ENCODE assay signal across 19 cellular contexts in the genomic region with DNA sequence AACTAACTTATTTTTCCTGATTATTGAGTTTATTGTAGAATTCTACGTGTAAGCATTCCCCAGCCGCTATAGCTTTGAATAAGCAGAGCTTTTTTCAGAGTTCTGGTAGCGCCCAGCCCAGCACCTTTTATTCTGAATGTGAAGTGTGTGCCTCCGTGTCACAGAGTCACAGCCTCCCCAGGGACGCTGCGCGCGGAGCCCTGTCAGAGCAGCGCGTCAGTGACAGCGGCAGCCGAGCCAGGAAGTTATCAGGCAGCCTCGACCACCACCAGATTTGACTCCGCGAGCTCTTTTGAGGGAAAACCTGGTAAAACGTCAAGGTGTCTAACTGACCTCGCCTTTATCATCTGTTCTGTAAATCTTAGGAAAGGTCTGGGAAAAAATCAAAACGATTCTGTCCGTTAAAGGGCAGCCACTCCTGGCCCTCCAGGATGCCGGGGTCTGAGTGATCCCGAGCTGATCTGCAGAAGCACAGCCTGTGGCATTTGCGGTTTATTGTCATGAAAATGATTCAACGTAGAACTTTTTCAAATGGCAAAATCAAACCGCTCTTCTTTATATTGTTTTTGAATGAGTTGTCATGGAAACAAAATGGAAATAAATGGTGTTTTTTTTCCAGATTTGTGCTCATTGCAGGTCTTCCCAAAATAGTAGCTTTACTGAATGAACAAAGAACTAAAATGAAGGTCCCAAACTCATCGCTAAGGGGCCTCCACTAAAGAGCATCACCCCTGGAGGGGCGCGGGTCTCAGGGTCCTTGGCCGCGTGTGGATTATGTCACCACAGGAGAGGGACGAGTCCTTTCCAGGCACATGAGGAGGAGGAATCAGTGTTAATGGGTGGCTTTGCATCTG. TPM values are rescaled to one million over a fixed set of nuclear protein-coding genes. Genes with fewer than 3 reads are reported as not detected.
DNase-seq lines count a peak whose midpoint lies in the region; ATAC-seq and TF ChIP-seq lines count a peak whose summit lies in the region.
"Had no signal": no experiment of that assay in that cellular context is flagged by ENCODE, and none has a peak within 500 bp of the region (broad histone marks: within the 10 kb centered on the region; RNA-seq: fewer than 3 reads in every experiment).

No MANE protein-coding gene starts in this region.

- WGBS in endodermal cell (ENCODE audit: insufficient coverage in 1 of 2, insufficient read length in 1 of 2), 2 experiments = 78 to 79% methylated on average over 30 of the region's 30 CpGs

- POLR2A ChIA-PET in PC-3 (lab: Charles Lee; ENCODE audit: unreplicated experiment) = interaction anchor here (0.5 kb wide), 1 partner anchor 10 kb away, joined by 3 read pairs; no protein-coding TSS in a partner anchor

- H3K9me3 Mint-ChIP-seq in endodermal cell = no peaks in the 10 kb centered on the region
- H3K9me3 Mint-ChIP-seq: activated naive CD8-positive, alpha-beta T cell treated with anti-CD3 and anti-CD28 coated beads, Interleukin-2, amount 50 U/mL, for 24 hours; T-helper 1 cell treated with Interleukin-12 subunit alpha and Interleukin-12 subunit beta and Interleukin-4 antibody, amounts not matched to agents 30 μg/mL and 1 μg/mL, for 36 hours had no signal

- no peak for TF ChIP-seq EP300 in neural cell (conservative IDR thresholded peaks at IDR 0.05; ENCODE audit: poor library complexity, severe bottlenecking)

- in situ Hi-C loops in GM13976 (cut with MboI; ENCODE audit: low sequenced_read_pairs, unreplicated experiment) = no loop called here

- ATAC-seq in PC-3 = no peak
- no peak for ATAC-seq in GM19035 (IDR thresholded peaks at IDR 0.05; ENCODE audit: unreplicated experiment)
- ATAC-seq: activated naive CD8-positive, alpha-beta T cell treated with anti-CD3 and anti-CD28 coated beads, Interleukin-2, amount 50 U/mL, for 24 hours; stimulated activated naive CD8-positive, alpha-beta T cell treated with anti-CD3 and anti-CD28 coated beads, Interleukin-15, Interleukin-2, amounts not matched to agents 100 U/mL and 50 U/mL, for 24 hours had no signal

- H3K9ac ChIP-seq in BLaER1 (peak overlapping the region; percentile 25; the same call in 1 of the 2 replicates), PC-3 (ENCODE audit: low read length) (peak overlapping the region; percentile 11; the same call in 1 of the 2 replicates), endodermal cell (ENCODE audit: extremely low read depth, low read length, poor library complexity, severe bottlenecking) (no peak overlapping the region), neural cell (ENCODE audit: low read length) (no peak overlapping the region)

- H3K27ac ChIP-seq in BLaER1 (peak overlapping the region; percentile 56; the same call in 1 of the 2 replicates), PC-3 (ENCODE audit: low read length) (peak overlapping the region; percentile 78), endodermal cell (ENCODE audit: low read depth, low read length) (no peak overlapping the region), neural cell (ENCODE audit: low read length) (peak overlapping the region; percentile 59), uterus (no peak overlapping the region)
- H3K27ac ChIP-seq: heart right ventricle, HL-60 had no signal

- intact Hi-C loops in PC-3 (cut with micrococcal nuclease) (loop anchor here (2.0 to 5.0 kb wide), 2 partner anchors 44 to 48 kb away; a partner anchor contains a TSS), uterus (cut with DNase I; ENCODE audit: low total_unique reads) (no loop called here)

- no peak overlapping the region for H2AFZ ChIP-seq in PC-3 (ENCODE audit: low read length)
- H2AFZ ChIP-seq in neural cell (ENCODE audit: low read depth, low read length) = no peak overlapping the region

- peaks cover 9% of the 10 kb centered on the region; the same call in 1 of the 2 replicates for H4K20me1 ChIP-seq in BLaER1
- H4K20me1 ChIP-seq in PC-3 (ENCODE audit: low read length) = no peaks in the 10 kb centered on the region
- H4K20me1 ChIP-seq in neural cell (ENCODE audit: insufficient read depth) = no peaks in the 10 kb centered on the region

- DNase-seq in PC-3 = no peak
- no peak for DNase-seq in endodermal cell
- no peak for DNase-seq in GM13976 (ENCODE audit: low spot score)
- no peak for DNase-seq in uterus
- DNase-seq in activated gamma-delta T cell (lab: John Stamatoyannopoulos, UW) = no peak
- DNase-seq: activated CD8-positive, alpha-beta memory T cell treated with anti-CD3 and anti-CD28 coated beads for 24 hours; activated naive CD8-positive, alpha-beta T cell treated with anti-CD3 and anti-CD28 coated beads, Interleukin-2, amount 50 U/mL, for 24 hours; CD4-positive, alpha-beta memory T cell; heart right ventricle; MM.1S; NCI-H2171 treated with DMSO at 0.1 percent for 48 hours; stimulated activated CD4-positive, alpha-beta T cell treated with anti-CD3 and anti-CD28 coated beads, Interleukin-4, amount 100 ng/mL, for 1 hour; stimulated activated naive CD8-positive, alpha-beta T cell treated with anti-CD3 and anti-CD28 coated beads, Interleukin-15, Interleukin-2, amounts not matched to agents 100 U/mL and 50 U/mL, for 24 hours had no signal

- no peaks in the 10 kb centered on the region for H3K9me2 ChIP-seq in PC-3 (replicated peaks; ENCODE audit: low read length)
- H3K9me2 ChIP-seq in neural cell (ENCODE audit: insufficient read depth, low read length) = no peaks in the 10 kb centered on the region

- TF ChIP-seq RAD21 in neural cell (conservative IDR thresholded peaks at IDR 0.05) = no peak

- CTCF ChIA-PET in PC-3 (lab: Charles Lee) = no interaction called here

- peaks cover 66% of the 10 kb centered on the region for H3K36me3 Mint-ChIP-seq in endodermal cell (ENCODE audit: low read depth)

- H3K4me3 Mint-ChIP-seq in endodermal cell = no peak overlapping the region
- H3K4me3 Mint-ChIP-seq: activated naive CD8-positive, alpha-beta T cell treated with anti-CD3 and anti-CD28 coated beads, Interleukin-2, amount 50 U/mL, for 24 hours; CD4-positive, alpha-beta memory T cell; T-helper 1 cell treated with Interleukin-12 subunit alpha and Interleukin-12 subunit beta and Interleukin-4 antibody, amounts not matched to agents 30 μg/mL and 1 μg/mL, for 36 hours had no signal

- peaks cover 14% of the 10 kb centered on the region for H3K4me1 Mint-ChIP-seq in endodermal cell
- H3K4me1 Mint-ChIP-seq: CD4-positive, alpha-beta memory T cell had no signal

- H3K36me3 ChIP-seq in BLaER1 = peaks cover 78% of the 10 kb centered on the region
- H3K36me3 ChIP-seq in PC-3 (ENCODE audit: low read depth, low read length) = peaks cover 50% of the 10 kb centered on the region
- peaks cover 73% of the 10 kb centered on the region for H3K36me3 ChIP-seq in endodermal cell (ENCODE audit: control insufficient read depth, insufficient read depth, low read length)
- H3K36me3 ChIP-seq in neural cell (ENCODE audit: insufficient read depth, low read length) = no peaks in the 10 kb centered on the region
- H3K36me3 ChIP-seq in uterus = no peaks in the 10 kb centered on the region

- H3F3A ChIP-seq in PC-3 (ENCODE audit: low read length, unreplicated experiment) (peaks cover 4% of the 10 kb centered on the region), neural cell (ENCODE audit: insufficient read depth, low read length, poor library complexity, severe bottlenecking) (no peaks in the 10 kb centered on the region)

- no peaks in the 10 kb centered on the region for H3K27me3 ChIP-seq in BLaER1
- no peaks in the 10 kb centered on the region for H3K27me3 ChIP-seq in PC-3 (ENCODE audit: low read length)
- H3K27me3 ChIP-seq in endodermal cell (ENCODE audit: control insufficient read depth, insufficient read depth, low read length, poor library complexity, severe bottlenecking) = no peaks in the 10 kb centered on the region
- H3K27me3 ChIP-seq in neural cell (ENCODE audit: insufficient read depth, low read depth, low read length) = no peaks in the 10 kb centered on the region
- H3K27me3 ChIP-seq in uterus = no peaks in the 10 kb centered on the region
- H3K27me3 ChIP-seq: heart right ventricle had no signal

- no peaks in the 10 kb centered on the region for H3K27me3 Mint-ChIP-seq in endodermal cell (ENCODE audit: insufficient read depth)
- H3K27me3 Mint-ChIP-seq: activated naive CD8-positive, alpha-beta T cell treated with anti-CD3 and anti-CD28 coated beads, Interleukin-2, amount 50 U/mL, for 24 hours; CD4-positive, alpha-beta memory T cell had no signal

- TF ChIP-seq CTCF in PC-3 (conservative IDR thresholded peaks at IDR 0.05; ENCODE audit: low read depth, low read length) (no peak), endodermal cell (conservative IDR thresholded peaks at IDR 0.05) (no peak), neural cell (IDR thresholded peaks at IDR 0.05; ENCODE audit: poor library complexity, severe bottlenecking) (no peak), GM13976 (IDR thresholded peaks at IDR 0.05; ENCODE audit: borderline replicate concordance, control extremely low read depth, extremely low read depth, insufficient read depth, missing control alignments) (no peak), uterus (IDR thresholded peaks at IDR 0.05) (no peak)

- H3K4me2 ChIP-seq in BLaER1 (peak overlapping the region; percentile 86), PC-3 (ENCODE audit: low read length) (peak overlapping the region; percentile 63; the same call in 1 of the 2 replicates), neural cell (ENCODE audit: low read length) (no peak overlapping the region)

- peaks cover 69% of the 10 kb centered on the region for H3K4me1 ChIP-seq in BLaER1
- H3K4me1 ChIP-seq in PC-3 (ENCODE audit: insufficient read depth, low read length) = peaks cover 25% of the 10 kb centered on the region
- no peaks in the 10 kb centered on the region for H3K4me1 ChIP-seq in endodermal cell (ENCODE audit: control insufficient read depth, insufficient read depth, low read length)
- H3K4me1 ChIP-seq in uterus = no peaks in the 10 kb centered on the region

- H3K79me2 ChIP-seq in PC-3 (ENCODE audit: low read length) = no peaks in the 10 kb centered on the region
- no peaks in the 10 kb centered on the region for H3K79me2 ChIP-seq in neural cell (replicated peaks; ENCODE audit: insufficient read depth, low read length)

- H3K27ac Mint-ChIP-seq in endodermal cell = peak overlapping the region; percentile 10
- H3K27ac Mint-ChIP-seq: T-helper 1 cell treated with Interleukin-12 subunit alpha and Interleukin-12 subunit beta and Interleukin-4 antibody, amounts not matched to agents 30 μg/mL and 1 μg/mL, for 36 hours had no signal

- TF ChIP-seq POLR2A in uterus (IDR thresholded peaks at IDR 0.05) = no peak

- H3K4me3 ChIP-seq in BLaER1 (no peak overlapping the region), PC-3 (ENCODE audit: low read length) (no peak overlapping the region), endodermal cell (ENCODE audit: low read length) (no peak overlapping the region), neural cell (ENCODE audit: low read length) (peak overlapping the region; percentile 7), uterus (no peak overlapping the region)
- H3K4me3 ChIP-seq: heart right ventricle, lung had no signal

- H3K9me3 ChIP-seq in BLaER1 = peaks cover 5% of the 10 kb centered on the region
- no peaks in the 10 kb centered on the region for H3K9me3 ChIP-seq in PC-3 (ENCODE audit: low read length)
- no peaks in the 10 kb centered on the region for H3K9me3 ChIP-seq in endodermal cell (ENCODE audit: control insufficient read depth, low read length)
- H3K9me3 ChIP-seq in neural cell (ENCODE audit: low read length) = no peaks in the 10 kb centered on the region
- no peaks in the 10 kb centered on the region for H3K9me3 ChIP-seq in uterus
- H3K9me3 ChIP-seq: heart right ventricle had no signal

- BruUV-seq in PC-3 (replicated peaks; lab: Mats Ljungman, UMichigan) = no TSS peak

RNA-seq across cellular contexts. Expression of a gene that starts 43.1 kb away (rescaled TPM):
- total RNA-seq in PC-3 (2014; rRNA removed) = 30.2 and 31.8 TPM in 2 replicates
- 10 to 100 TPM; 10.9 to 12.0 TPM for total RNA-seq in endodermal cell
- 22.2 TPM for polyA plus RNA-seq in endodermal cell (2013, experiment 1 of 2)
- polyA plus RNA-seq in endodermal cell (2013, experiment 2 of 2) = 19.9 TPM
- 79.0 and 93.5 TPM in 2 replicates for polyA plus RNA-seq in neural cell
- 29.2 and 41.9 TPM in 2 replicates for polyA minus RNA-seq in neural cell
- 10 to 100 TPM in 1 of 4 donors, 1 to 10 TPM in 2, under 1 TPM in 1; 0.26 to 17.4 (median 5.0) TPM for total RNA-seq in uterus
- polyA plus RNA-seq: CD4-positive, alpha-beta memory T cell had no signal

Comparison
In these comparisons a context has a peak if more than half of its experiments do, and no peak if none do; other contexts are left out.
1. H3K27ac ChIP-seq: peak in BLaER1 (single experiment), PC-3 (single experiment) and neural cell (single experiment); none in endodermal cell (single experiment) and uterus (0 of 2).
2. H3K9ac ChIP-seq: peak in BLaER1 (single experiment) and PC-3 (single experiment); none in endodermal cell (single experiment) and neural cell (single experiment).